ENCODE assay signal across 20 cellular contexts in genomic region chr15:41019174-41019573, GRCh38.
DNase-seq lines count a peak whose midpoint lies in the region; ATAC-seq and TF ChIP-seq lines count a peak whose summit lies in the region.
"Had no signal": no experiment of that assay in that cellular context is flagged by ENCODE, and none has a peak within 500 bp of the region (broad histone marks: within the 10 kb centered on the region; RNA-seq: fewer than 3 reads in every experiment).

No MANE protein-coding gene starts in this region.

- WGBS in mesodermal cell (ENCODE audit: insufficient coverage in 2 of 2), 2 experiments, result 48 to 63% methylated on average over 3 of the region's 5 CpGs
- WGBS in thyroid gland, 2 donors, result 60 to 64% methylated on average over 5 of the region's 5 CpGs

- intact Hi-C loops in thyroid gland (cut with DNase I), result loop anchor here (5.0 to 10.0 kb wide), 2 partner anchors 74 to 112 kb away; no protein-coding TSS in a partner anchor

- H2AFZ ChIP-seq in KMS-11 (ENCODE audit: low read depth), result no peak overlapping the region

- H3K4me1 ChIP-seq in KMS-11 (ENCODE audit: low read depth, poor library complexity, severe bottlenecking) (peaks cover 54% of the 10 kb centered on the region), mesodermal cell (ENCODE audit: control insufficient read depth, insufficient read depth, low read length, poor library complexity, severe bottlenecking) (peaks cover 5% of the 10 kb centered on the region), thyroid gland (peaks cover 12 to 26% of the 10 kb centered on the region in 2 donors)

- no peak for TF ChIP-seq CTCF in KMS-11 (conservative IDR thresholded peaks at IDR 0.05; ENCODE audit: low read depth, low read length)
- TF ChIP-seq CTCF in thyroid gland (IDR thresholded peaks at IDR 0.05), result no peak

- H3K27me3 ChIP-seq in KMS-11 (ENCODE audit: insufficient read depth, low read depth), result no peaks in the 10 kb centered on the region
- no peaks in the 10 kb centered on the region for H3K27me3 ChIP-seq in thyroid gland

- H3K27ac ChIP-seq in KMS-11, result peak overlapping the region; percentile 67; the same call in 1 of the 2 replicates
- peak overlapping the region; percentile 49 for H3K27ac ChIP-seq in mesodermal cell (ENCODE audit: low read depth, low read length, severe bottlenecking)
- H3K27ac ChIP-seq in thyroid gland, result peak overlapping the region in 2 of 3 donors; percentile 28 to 57
- H3K27ac ChIP-seq: psoas muscle had no signal

- H3K79me2 ChIP-seq in KMS-11 (ENCODE audit: insufficient read depth, low read depth), result no peaks in the 10 kb centered on the region; the same call in 1 of the 2 replicates

- no peak overlapping the region for H3K4me3 ChIP-seq in KMS-11 (IDR thresholded peaks at IDR 0.05; ENCODE audit: insufficient read depth, low read depth, low read length)
- H3K4me3 ChIP-seq in mesodermal cell (ENCODE audit: extremely low read depth, insufficient read depth, low read length, poor library complexity, severe bottlenecking), result no peak overlapping the region
- no peak overlapping the region for H3K4me3 ChIP-seq in thyroid gland (replicated peaks in 1 of 3)
- H3K4me3 ChIP-seq: psoas muscle, skin epidermis had no signal

- no peak for ATAC-seq in HG02610 (IDR thresholded peaks at IDR 0.05; ENCODE audit: unreplicated experiment)
- ATAC-seq: activated CD4-positive, alpha-beta T cell treated with anti-CD3 and anti-CD28 coated beads for 36 hours; HCT116 had no signal

- H3K4me2 ChIP-seq in KMS-11, result peak overlapping the region; percentile 86; the same call in 1 of the 2 replicates

- no peaks in the 10 kb centered on the region for H4K20me1 ChIP-seq in KMS-11 (ENCODE audit: insufficient read depth)

- H3K9me3 ChIP-seq in mesodermal cell (ENCODE audit: control insufficient read depth, low read length) (no peaks in the 10 kb centered on the region), thyroid gland (no peaks in the 10 kb centered on the region)
- H3K9me3 ChIP-seq: psoas muscle had no signal

- DNase-seq in dermis microvascular lymphatic vessel endothelial cell (ENCODE audit: low read depth in 2 of 2) (peak; percentile 48 to 92), thyroid gland (no peak), NCI-H146 treated with DMSO at 0.1 percent for 48 hours (lab: John Stamatoyannopoulos, UW; ENCODE audit: unreplicated experiment) (no peak), COR-L47 (lab: John Stamatoyannopoulos, UW) (no peak)
- DNase-seq: activated CD4-positive, alpha-beta T cell treated with anti-CD3 and anti-CD28 coated beads for 36 hours; activated CD8-positive, alpha-beta memory T cell treated with anti-CD3 and anti-CD28 coated beads for 24 hours; activated gamma-delta T cell; activated naive CD8-positive, alpha-beta T cell treated with anti-CD3 and anti-CD28 coated beads, Interleukin-2, amount 10 ng/mL, durations not matched to agents 7 days and 5 days; activated T-cell treated with anti-CD3 and anti-CD28 coated beads, Interleukin-2, amount 50 U/mL, for 1 hour; CD4-positive, CD25-positive, alpha-beta regulatory T cell; glutamatergic neuron; kidney; NCI-H1436; psoas muscle; T-helper 2 cell had no signal

- no peak overlapping the region for H3K9ac ChIP-seq in KMS-11

- H3K36me3 ChIP-seq in KMS-11 (ENCODE audit: insufficient read depth), result no peaks in the 10 kb centered on the region
- peaks cover 70% of the 10 kb centered on the region for H3K36me3 ChIP-seq in mesodermal cell (ENCODE audit: control insufficient read depth, insufficient read depth, low read length)
- H3K36me3 ChIP-seq in thyroid gland, result peaks cover 0 to 8% of the 10 kb centered on the region in 2 donors

- TF ChIP-seq POLR2A in thyroid gland (IDR thresholded peaks at IDR 0.05), result no peak

Comparison
In these comparisons a context has a peak if more than half of its experiments do, and no peak if none do; other contexts are left out.
1. DNase-seq: peak in dermis microvascular lymphatic vessel endothelial cell (2 of 2); none in thyroid gland (0 of 2), NCI-H146 treated with DMSO at 0.1 percent for 48 hours (single experiment) and COR-L47 (single experiment).
2. Peak in every context shown above with its lines, with median percentiles within 50 percentile points of each other: H3K27ac ChIP-seq.